ENCODE assay signal across 1 cellular context in genomic region chr19:5809053-5809452, GRCh38.
A peak's percentile ranks its signal among the peaks of the same experiment; 100 is the strongest.
TF ChIP-seq lines count a peak whose summit lies in the region.

No MANE protein-coding gene starts in this region.

TF ChIP-seq in IMR-90, 13 proteins besides CTCF, POLR2A, EP300 and RAD21:
- TF ChIP-seq USF2 (IDR thresholded peaks at IDR 0.05; ENCODE audit: low read depth, low read length) (no peak), CEBPB (IDR thresholded peaks at IDR 0.05; ENCODE audit: low read depth, low read length) (peak; percentile 27; the same call in 1 of the 2 replicates), CHD1 (IDR thresholded peaks at IDR 0.05; ENCODE audit: low read depth, low read length) (no peak), MAFK (IDR thresholded peaks at IDR 0.05; ENCODE audit: low read depth, low read length) (no peak), FOS (IDR thresholded peaks at IDR 0.05; ENCODE audit: low read depth, low read length) (no peak)
